ENCODE assay signal across 8 cellular contexts in the genomic region with DNA sequence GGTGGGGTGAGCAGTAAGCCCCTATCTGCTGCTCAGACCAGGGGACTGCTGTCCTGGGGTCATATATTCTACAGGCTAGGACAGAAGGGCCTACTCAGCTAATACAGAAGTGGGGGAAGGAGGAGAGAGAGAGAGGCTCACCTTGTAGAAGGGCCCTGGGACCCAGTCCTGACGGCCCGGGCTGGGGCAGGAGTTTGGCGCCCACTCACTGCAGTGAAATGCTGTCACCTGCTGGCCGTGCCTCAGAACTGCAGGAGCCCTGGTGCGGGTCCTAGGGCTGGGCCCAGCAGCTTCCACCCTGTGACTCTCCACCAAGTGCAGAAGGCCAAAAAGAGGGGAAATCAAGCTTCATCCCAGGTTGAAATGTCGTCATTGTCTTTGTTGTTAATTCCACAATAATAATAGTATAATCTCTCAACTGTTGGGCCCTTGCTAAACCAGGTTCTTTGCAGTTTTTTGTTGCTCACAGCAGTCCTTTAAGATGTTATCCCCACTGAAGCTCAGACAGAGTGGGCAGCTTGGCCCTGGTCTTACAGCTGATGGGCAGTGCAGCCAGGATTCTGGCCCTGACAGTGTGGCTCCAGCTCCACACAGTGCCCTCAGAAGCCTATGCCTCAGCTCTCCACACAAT. TPM values are rescaled to one million over a fixed set of nuclear protein-coding genes. Genes with fewer than 3 reads are reported as not detected.
DNase-seq lines count a peak whose midpoint lies in the region; ATAC-seq and TF ChIP-seq lines count a peak whose summit lies in the region.

No MANE protein-coding gene starts in this region.

- no peaks in the 10 kb centered on the region for H3K9me3 Mint-ChIP-seq in activated T-cell treated with anti-CD3 and anti-CD28 coated beads, Interleukin-2, amount 50 U/mL, for 4 hours
- H3K9me3 Mint-ChIP-seq in nephron progenitor cell, result peaks cover 8% of the 10 kb centered on the region

- peak; percentile 94 for TF ChIP-seq CTCF in OCI-LY3 (IDR thresholded peaks at IDR 0.05; ENCODE audit: low read depth, low read length)
- TF ChIP-seq CTCF in nephron progenitor cell (IDR thresholded peaks at IDR 0.05), result peak; percentile 100

- no peaks in the 10 kb centered on the region for H3K36me3 ChIP-seq in OCI-LY3 (replicated peaks; ENCODE audit: low read depth, low read length)

- H3K27ac ChIP-seq in OCI-LY3 (ENCODE audit: low read length), result no peak overlapping the region

- no peaks in the 10 kb centered on the region for H3K79me2 ChIP-seq in OCI-LY3 (ENCODE audit: low read length)

- H3K4me3 Mint-ChIP-seq in activated T-cell treated with anti-CD3 and anti-CD28 coated beads, Interleukin-2, amount 50 U/mL, for 4 hours, result no peak overlapping the region
- H3K4me3 Mint-ChIP-seq in nephron progenitor cell, result no peak overlapping the region

- peaks cover 4% of the 10 kb centered on the region; the same call in 1 of the 2 replicates for H3K4me1 ChIP-seq in OCI-LY3 (ENCODE audit: low read length)

- no peaks in the 10 kb centered on the region for H4K20me1 ChIP-seq in OCI-LY3 (ENCODE audit: insufficient read depth, low read length)

- no peak overlapping the region for H3K4me2 ChIP-seq in OCI-LY3 (ENCODE audit: low read length)

- H3K9me3 ChIP-seq in OCI-LY3 (ENCODE audit: insufficient read depth, low read length), result no peaks in the 10 kb centered on the region

- peaks cover 9% of the 10 kb centered on the region for H3K27me3 Mint-ChIP-seq in activated T-cell treated with anti-CD3 and anti-CD28 coated beads, Interleukin-2, amount 50 U/mL, for 4 hours (ENCODE audit: low read depth)
- peaks cover 52% of the 10 kb centered on the region for H3K27me3 Mint-ChIP-seq in nephron progenitor cell (ENCODE audit: low read depth, poor library complexity)

- H3K4me1 Mint-ChIP-seq in activated T-cell treated with anti-CD3 and anti-CD28 coated beads, Interleukin-2, amount 50 U/mL, for 4 hours (ENCODE audit: low read depth), result no peaks in the 10 kb centered on the region
- H3K4me1 Mint-ChIP-seq in nephron progenitor cell, result no peaks in the 10 kb centered on the region

- H3K9ac ChIP-seq in OCI-LY3 (ENCODE audit: low read length), result no peak overlapping the region

- peaks cover 63% of the 10 kb centered on the region for H3K27me3 ChIP-seq in OCI-LY3 (ENCODE audit: low read depth, low read length)

- peak; percentile 41 for DNase-seq in GF-D8 (lab: John Stamatoyannopoulos, UW)
- peak; percentile 36 for DNase-seq in activated T-cell treated with anti-CD3 and anti-CD28 coated beads, Interleukin-2, amount 50 U/mL, for 4 hours
- peak; percentile 32 for DNase-seq in fibroblast of gingiva (ENCODE audit: low read depth)
- DNase-seq in nephron progenitor cell, result peak; percentile 88
- DNase-seq in stimulated activated naive CD8-positive, alpha-beta T cell treated with anti-CD3 and anti-CD28 coated beads, Interleukin-15, Interleukin-2, amounts not matched to agents 100 U/mL and 50 U/mL, for 24 hours, result peak; percentile 74
- DNase-seq in amniotic stem cell (lab: John Stamatoyannopoulos, UW), result no peak

- H3K27ac Mint-ChIP-seq in nephron progenitor cell, result no peak overlapping the region

- peak; percentile 80 for ATAC-seq in HG03354 (IDR thresholded peaks at IDR 0.05; ENCODE audit: poor library complexity, severe bottlenecking, unreplicated experiment)
- ATAC-seq in activated T-cell treated with anti-CD3 and anti-CD28 coated beads, Interleukin-2, amount 50 U/mL, for 4 hours, result peak; percentile 64 to 80
- peak; percentile 44 for ATAC-seq in stimulated activated naive CD8-positive, alpha-beta T cell treated with anti-CD3 and anti-CD28 coated beads, Interleukin-15, Interleukin-2, amounts not matched to agents 100 U/mL and 50 U/mL, for 24 hours

- H2AFZ ChIP-seq in OCI-LY3 (ENCODE audit: low read depth, low read length), result no peak overlapping the region

- H3K4me3 ChIP-seq in OCI-LY3 (ENCODE audit: low read length), result no peak overlapping the region

- no peaks in the 10 kb centered on the region for H3K36me3 Mint-ChIP-seq in activated T-cell treated with anti-CD3 and anti-CD28 coated beads, Interleukin-2, amount 50 U/mL, for 4 hours (ENCODE audit: insufficient read depth)
- no peaks in the 10 kb centered on the region for H3K36me3 Mint-ChIP-seq in nephron progenitor cell (ENCODE audit: low read depth)

RNA-seq across cellular contexts. Expression of gene TRIM29, which starts 29.6 kb away (rescaled TPM):
- not detected for total RNA-seq in activated T-cell treated with anti-CD3 and anti-CD28 coated beads, Interleukin-2, amount 50 U/mL, for 4 hours
